Comparison of ENCODE assay signal across 26 cellular contexts in genomic region chr10:78915331-78915626, GRCh38.
DNase-seq lines count a peak whose midpoint lies in the region; ATAC-seq and TF ChIP-seq lines count a peak whose summit lies in the region.
"Had no signal": no experiment of that assay in that cellular context is flagged by ENCODE, and none has a peak within 500 bp of the region (broad histone marks: within the 10 kb centered on the region; RNA-seq: fewer than 3 reads in every experiment).

No MANE protein-coding gene starts in this region.

- intact Hi-C loops in HCT116 (cut with micrococcal nuclease) = no loop called here

- H3K9me2 ChIP-seq in HCT116 (ENCODE audit: insufficient read depth) (no peaks in the 10 kb centered on the region), Karpas-422 (replicated peaks; ENCODE audit: insufficient read depth, low read length) (no peaks in the 10 kb centered on the region)

- TF ChIP-seq CTCF in GM12865 (IDR thresholded peaks at IDR 0.05; ENCODE audit: insufficient read depth, low read depth, low read length, missing control alignments) (no peak), HCT116 (IDR thresholded peaks at IDR 0.05 in 2 of 3, conservative IDR thresholded peaks at IDR 0.05 in 1 of 3; ENCODE audit: borderline replicate concordance in 1 of 3, insufficient read depth in 1 of 3, low read depth in 2 of 3, low read length in 2 of 3) (no peak), chondrocyte (IDR thresholded peaks at IDR 0.05) (no peak)

- peaks cover 8 to 9% of the 10 kb centered on the region in 2 experiments for H3K4me1 ChIP-seq in HCT116 (ENCODE audit: control insufficient read depth in 1 of 2, insufficient read depth in 2 of 2, low read length in 2 of 2)
- H3K4me1 ChIP-seq in Karpas-422 (ENCODE audit: low read length) = peaks cover 82% of the 10 kb centered on the region
- H3K4me1 ChIP-seq: SJSA1 had no signal

- H3K4me3 ChIP-seq in GM12865 (ENCODE audit: low read depth, low read length) (no peak overlapping the region), HCT116 (replicated peaks in 1 of 2; ENCODE audit: low read depth in 1 of 2, low read length in 2 of 2) (no peak overlapping the region), Karpas-422 (ENCODE audit: low read length) (peak overlapping the region; percentile 41; the same call in 1 of the 2 replicates)
- H3K4me3 ChIP-seq: SJSA1 had no signal

- no peak for TF ChIP-seq POLR2A in HCT116 (IDR thresholded peaks at IDR 0.05; ENCODE audit: borderline replicate concordance, extremely low read depth, insufficient read depth, insufficient read length)

- H3K9me3 Mint-ChIP-seq in chondrocyte (ENCODE audit: low read depth) = no peaks in the 10 kb centered on the region
- H3K9me3 Mint-ChIP-seq: T-cell had no signal

- POLR2A ChIA-PET in HCT116 (lab: Charles Lee) = no interaction called here

- H3K4me3 Mint-ChIP-seq in chondrocyte (ENCODE audit: unreplicated experiment) = no peak overlapping the region
- H3K4me3 Mint-ChIP-seq: T-cell had no signal

- H3K9me3 ChIP-seq in HCT116 (ENCODE audit: control insufficient read depth in 1 of 2, insufficient read depth in 1 of 2, low read depth in 1 of 2, low read length in 2 of 2) = no peaks in the 10 kb centered on the region
- H3K9me3 ChIP-seq in Karpas-422 (ENCODE audit: low read length) = no peaks in the 10 kb centered on the region
- H3K9me3 ChIP-seq: SJSA1 had no signal

- DNase-seq in GM12865 (ENCODE audit: low read depth) (peak; percentile 30), HCT116 (ENCODE audit: low read depth, low spot score) (no peak), Karpas-422 (no peak), chondrocyte (ENCODE audit: low spot score) (peak; percentile 30), kidney glomerular epithelial cell (lab: John Stamatoyannopoulos, UW) (no peak), NCI-H345 treated with DMSO at 0.1 percent for 48 hours (lab: John Stamatoyannopoulos, UW; ENCODE audit: unreplicated experiment) (no peak)
- DNase-seq: Calu3; DMS79 treated with DMSO at 0.1 percent for 48 hours; GF-D8; IMR-90; NCI-H1417 treated with DMSO at 0.1 percent for 48 hours; NCI-H1694 treated with DMSO at 0.1 percent for 48 hours; NCI-H2081 treated with DMSO at 0.1 percent for 48 hours; NCI-H2171 treated with DMSO at 0.1 percent for 48 hours; NCI-H446; NCI-H524 treated with DMSO at 0.1 percent for 48 hours; NCI-H774; NK-92 treated with Interleukin-12 subunit alpha and Interleukin-12 subunit beta, amount 100 ng/mL, for 24 hours; Right ventricle myocardium superior; RPMI8226; T-cell had no signal

- H3K27ac ChIP-seq in HCT116 (ENCODE audit: low read depth, low read length) (no peak overlapping the region), Karpas-422 (ENCODE audit: low read length) (peak overlapping the region; percentile 83)
- H3K27ac ChIP-seq: 22Rv1, KMS-11, SJSA1 had no signal

- H3K27me3 Mint-ChIP-seq in chondrocyte (ENCODE audit: low read depth) = no peaks in the 10 kb centered on the region

- no peak overlapping the region for H2AFZ ChIP-seq in HCT116 (ENCODE audit: low read depth, low read length, poor library complexity, severe bottlenecking)
- no peak overlapping the region for H2AFZ ChIP-seq in Karpas-422 (ENCODE audit: low read length)

- H3K79me2 ChIP-seq in HCT116 (ENCODE audit: insufficient read depth, low read length) (no peaks in the 10 kb centered on the region), Karpas-422 (ENCODE audit: low read length) (no peaks in the 10 kb centered on the region)

- H3K27ac Mint-ChIP-seq in chondrocyte (ENCODE audit: unreplicated experiment) = no peak overlapping the region
- H3K27ac Mint-ChIP-seq: T-cell had no signal

- H3K4me2 ChIP-seq in HCT116 (ENCODE audit: low read length) = peak overlapping the region; percentile 17; the same call in 1 of the 2 replicates
- peak overlapping the region; percentile 64 for H3K4me2 ChIP-seq in Karpas-422 (ENCODE audit: low read depth, low read length, poor library complexity, severe bottlenecking)
- H3K4me2 ChIP-seq: KMS-11 had no signal

- CTCF ChIA-PET in HCT116 (lab: Charles Lee) = no interaction called here

- ATAC-seq in HCT116 (no peak), HG02642 (IDR thresholded peaks at IDR 0.05; ENCODE audit: poor library complexity, unreplicated experiment) (no peak), HG02981 (IDR thresholded peaks at IDR 0.05; ENCODE audit: unreplicated experiment) (no peak)
- ATAC-seq: T-cell had no signal

- H3K27me3 ChIP-seq in HCT116 (ENCODE audit: insufficient read depth, low read length) (no peaks in the 10 kb centered on the region), Karpas-422 (ENCODE audit: low read length) (no peaks in the 10 kb centered on the region)
- H3K27me3 ChIP-seq: SJSA1 had no signal

- TF ChIP-seq RAD21 in HCT116 (IDR thresholded peaks at IDR 0.05; ENCODE audit: low read depth) = no peak

- H3K36me3 ChIP-seq in HCT116 (ENCODE audit: control insufficient read depth in 1 of 2, insufficient read depth in 2 of 2, low read length in 2 of 2) = no peaks in the 10 kb centered on the region
- no peaks in the 10 kb centered on the region for H3K36me3 ChIP-seq in Karpas-422 (ENCODE audit: insufficient read depth, low read length)
- H3K36me3 ChIP-seq: SJSA1 had no signal

- no peaks in the 10 kb centered on the region for H3K36me3 Mint-ChIP-seq in chondrocyte (ENCODE audit: low read depth)
- H3K36me3 Mint-ChIP-seq: T-cell had no signal

- H4K20me1 ChIP-seq in HCT116 (ENCODE audit: insufficient read depth) (no peaks in the 10 kb centered on the region), Karpas-422 (ENCODE audit: insufficient read depth, low read depth, low read length) (no peaks in the 10 kb centered on the region)

- BruUV-seq in HCT116 (replicated peaks; lab: Mats Ljungman, UMichigan) = no TSS peak

- RAD21 ChIA-PET in HCT116 (lab: Charles Lee; ENCODE audit: low non-redundant PET in 1 of 2, low total read pairs in 2 of 2, uncharacterized antibody in 2 of 2, unreplicated experiment in 2 of 2) = no interaction called here

- H3K4me1 Mint-ChIP-seq in chondrocyte (ENCODE audit: low read depth) = peaks cover 19% of the 10 kb centered on the region
- H3K4me1 Mint-ChIP-seq: T-cell had no signal

- no peak overlapping the region for H3K9ac ChIP-seq in HCT116 (ENCODE audit: low read length)
- peak overlapping the region; percentile 57; the same call in 1 of the 2 replicates for H3K9ac ChIP-seq in Karpas-422 (ENCODE audit: low read length)
- H3K9ac ChIP-seq: KMS-11 had no signal

TF ChIP-seq in HCT116, 20 proteins besides CTCF, POLR2A, EP300 and RAD21:
- no peak for TF ChIP-seq MAX (IDR thresholded peaks at IDR 0.05)
- no peak for TF ChIP-seq ZFX (IDR thresholded peaks at IDR 0.05)
- TF ChIP-seq CBX3 (IDR thresholded peaks at IDR 0.05; ENCODE audit: low read depth) = no peak
- TF ChIP-seq YY1 (IDR thresholded peaks at IDR 0.05; ENCODE audit: extremely low read depth, insufficient replicate concordance, low read depth, low read length) = no peak
- TF ChIP-seq EGR1 (IDR thresholded peaks at IDR 0.05; ENCODE audit: low read depth) = no peak
- TF ChIP-seq SP1 (IDR thresholded peaks at IDR 0.05; ENCODE audit: low read depth) = no peak
- no peak for TF ChIP-seq EZH2phosphoT487 (IDR thresholded peaks at IDR 0.05; ENCODE audit: borderline replicate concordance)
- TF ChIP-seq SIN3A (IDR thresholded peaks at IDR 0.05; ENCODE audit: low read depth) = no peak
- TF ChIP-seq EZH2 (IDR thresholded peaks at IDR 0.05) = no peak
- no peak for TF ChIP-seq ATF3 (IDR thresholded peaks at IDR 0.05)
- no peak for TF ChIP-seq POLR2AphosphoS5 (IDR thresholded peaks at IDR 0.05; ENCODE audit: low read depth, low read length)
- TF ChIP-seq CEBPB (IDR thresholded peaks at IDR 0.05; ENCODE audit: low read depth) = no peak

Comparison
In these comparisons a context has a peak if more than half of its experiments do, and no peak if none do; other contexts are left out.
1. DNase-seq: peak in GM12865 (single experiment) and chondrocyte (single experiment); none in HCT116 (single experiment), Karpas-422 (single experiment), kidney glomerular epithelial cell (single experiment) and NCI-H345 treated with DMSO at 0.1 percent for 48 hours (single experiment).